In the genomic region with DNA sequence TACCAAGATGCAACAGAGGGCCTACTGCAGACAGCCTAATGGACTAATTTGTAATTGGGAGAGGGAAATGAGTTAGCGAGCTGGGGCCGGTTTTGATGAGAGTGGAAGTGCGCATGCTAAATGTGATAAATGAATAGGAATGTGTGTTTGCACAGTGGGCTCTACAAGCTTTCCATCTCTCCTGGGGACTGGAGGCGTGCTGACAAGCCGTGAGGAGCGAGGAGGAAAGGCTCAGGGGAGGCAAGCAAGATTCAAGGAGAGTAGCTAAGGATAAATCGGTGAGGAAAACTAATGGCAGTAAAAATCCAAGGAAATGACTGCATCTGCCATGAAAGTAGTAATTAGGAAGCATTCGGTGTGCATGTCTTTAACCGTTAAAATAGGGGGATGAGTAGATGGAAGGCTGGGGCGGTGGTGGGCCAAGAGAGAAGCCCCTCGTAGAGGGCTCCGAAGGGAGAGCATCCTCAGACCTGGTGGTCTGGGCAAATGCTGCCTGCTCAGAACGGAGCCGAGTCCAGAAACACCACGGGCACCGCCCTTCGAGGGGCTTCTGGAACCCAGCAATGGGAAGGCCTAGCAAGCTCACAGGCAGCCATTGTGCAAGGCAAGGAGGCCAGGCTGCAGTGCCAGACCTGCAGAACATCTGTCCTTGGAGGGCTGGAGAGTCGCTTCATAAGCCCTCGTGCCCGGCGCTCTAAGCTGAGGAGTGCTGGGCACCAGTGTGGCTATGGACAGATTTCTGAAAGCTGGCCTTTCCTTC, we compare ENCODE assay signal across 25 cellular contexts.
"Had no signal": no experiment of that assay in that cellular context is flagged by ENCODE, and none has a peak within 500 bp of the region (broad histone marks: within the 10 kb centered on the region; RNA-seq: fewer than 3 reads in every experiment).

No MANE protein-coding gene starts in this region.

- H3K4me3 ChIP-seq: SK-N-MC had no signal

- ATAC-seq: activated T-helper 17 cell treated with anti-CD3 and anti-CD28 coated beads, Interleukin-2, amount 50 U/mL, for 72 hours; Panc1; Right ventricle myocardium inferior; T-cell had no signal

- H3K27ac ChIP-seq: SK-N-MC had no signal

- DNase-seq: activated B cell treated with CpG ODN at 0.5 μM for 24 hours; activated CD4-positive, alpha-beta memory T cell treated with anti-CD3 and anti-CD28 coated beads for 36 hours; activated CD4-positive, alpha-beta T cell treated with anti-CD3 and anti-CD28 coated beads for 1 hour; activated CD4-positive, alpha-beta T cell treated with anti-CD3 and anti-CD28 coated beads, Interleukin-2, amount 10 ng/mL, durations not matched to agents 7 days and 5 days; activated CD8-positive, alpha-beta memory T cell treated with anti-CD3 and anti-CD28 coated beads for 24 hours; activated gamma-delta T cell treated with Interleukin-2 at 50 U/mL for 16 hours; activated naive CD4-positive, alpha-beta T cell treated with anti-CD3 and anti-CD28 coated beads, Interleukin-2, amount 10 ng/mL, durations not matched to agents 7 days and 5 days; activated naive CD8-positive, alpha-beta T cell treated with anti-CD3 and anti-CD28 coated beads for 36 hours; activated T-cell treated with anti-CD3 and anti-CD28 coated beads, Interleukin-2, amount 50 U/mL, for 48 hours; KG1; NCI-H1092 treated with DMSO at 0.1 percent for 48 hours; NCI-H1417 treated with DMSO at 0.1 percent for 48 hours; NCI-H187; NCI-H2081; NCI-H446; NCI-H82; OCI-M1; RPMI8226; T-cell; T-helper 2 cell; T1000 had no signal
